8 cellular contexts compared by ENCODE assay signal in genomic region chr17:50542795-50543774, GRCh38. TPM values are rescaled to one million over a fixed set of nuclear protein-coding genes. Genes with fewer than 3 reads are reported as not detected.
A peak's percentile ranks its signal among the peaks of the same experiment; 100 is the strongest.
DNase-seq lines count a peak whose midpoint lies in the region; ATAC-seq and TF ChIP-seq lines count a peak whose summit lies in the region.

No MANE protein-coding gene starts in this region.

- TSS peak; percentile 22 for BruUV-seq in mammary epithelial cell (replicated peaks; lab: Mats Ljungman, UMichigan)

- peak overlapping the region; percentile 80 to 89 (median 86) for H3K4me3 Mint-ChIP-seq in CD4-positive, alpha-beta memory T cell

- no peak overlapping the region for H2AFZ ChIP-seq in mammary epithelial cell (ENCODE audit: low read depth, low read length)

- intact Hi-C loops in CD4-positive, alpha-beta memory T cell (cut with micrococcal nuclease), result loop anchor here (1.0 to 5.0 kb wide), 3 partner anchors 36 to 164 kb away; partner anchors contain the start of genes ANKRD40, MYCBPAP and RSAD1
- intact Hi-C loops in mammary epithelial cell (cut with micrococcal nuclease), result no loop called here

- CTCF ChIA-PET in CD4-positive, alpha-beta memory T cell (lab: Charles Lee; ENCODE audit: partially characterized antibody), result interaction anchor here (0.8 to 1.2 kb wide), 4 partner anchors 42 to 85 kb away, joined by 3 to 7 read pairs (median 4); partner anchors contain the start of gene RSAD1
- CTCF ChIA-PET in mammary epithelial cell (lab: Charles Lee; ENCODE audit: low non-redundant PET), result no interaction called here

- H3K4me1 ChIP-seq in CD4-positive, alpha-beta memory T cell (ENCODE audit: insufficient read depth, low read length), result peaks cover 26% of the 10 kb centered on the region
- peaks cover 60% of the 10 kb centered on the region for H3K4me1 ChIP-seq in mammary epithelial cell (ENCODE audit: insufficient read depth, low read length)
- H3K4me1 ChIP-seq in muscle layer of colon (ENCODE audit: insufficient read depth, low read length), result peaks cover 29% of the 10 kb centered on the region

- peak overlapping the region; percentile 71 for H3K4me2 ChIP-seq in mammary epithelial cell (ENCODE audit: insufficient read depth, low read depth, low read length)

- ATAC-seq in GM18867 (IDR thresholded peaks at IDR 0.05; ENCODE audit: unreplicated experiment) (no peak), HG03520 (IDR thresholded peaks at IDR 0.05; ENCODE audit: unreplicated experiment) (no peak)

- in situ Hi-C loops in mammary epithelial cell (cut with MboI; ENCODE audit: low sequenced_read_pairs in 2 of 2), result loop anchor here (10.0 kb wide), 2 partner anchors 152 to 302 kb away; no protein-coding TSS in a partner anchor

- DNase-seq in CD4-positive, alpha-beta memory T cell, result no peak
- DNase-seq in LoVo (ENCODE audit: low spot score), result peak; percentile 52
- DNase-seq in mammary epithelial cell, result no peak
- no peak for DNase-seq in NCI-H524 treated with DMSO at 0.1 percent for 48 hours (lab: John Stamatoyannopoulos, UW)
- no peak for DNase-seq in middle frontal gyrus (ENCODE audit: extremely low spot score, low spot score)

- no peaks in the 10 kb centered on the region for H4K20me1 ChIP-seq in mammary epithelial cell (ENCODE audit: insufficient read depth, low read length)

- no peak overlapping the region for H3K4me3 ChIP-seq in CD4-positive, alpha-beta memory T cell (ENCODE audit: low read length in 2 of 2)
- H3K4me3 ChIP-seq in mammary epithelial cell (replicated peaks in 1 of 3; ENCODE audit: insufficient read depth in 1 of 3, low read depth in 2 of 3, low read length in 3 of 3) (no peak overlapping the region), muscle layer of colon (ENCODE audit: low read depth in 1 of 2, low read length in 2 of 2) (peak overlapping the region in 1 of 2 donors; percentile 81)

- peaks cover 8 to 29% (median 20%) of the 10 kb centered on the region in 4 donors for H3K4me1 Mint-ChIP-seq in CD4-positive, alpha-beta memory T cell

- H3K9me3 ChIP-seq in CD4-positive, alpha-beta memory T cell (ENCODE audit: control insufficient read depth in 1 of 2, low read length in 2 of 2), result no peaks in the 10 kb centered on the region
- H3K9me3 ChIP-seq in mammary epithelial cell (replicated peaks; ENCODE audit: insufficient read depth, low read length), result no peaks in the 10 kb centered on the region
- H3K9me3 ChIP-seq in muscle layer of colon (ENCODE audit: low read length), result no peaks in the 10 kb centered on the region

- H3K79me2 ChIP-seq in mammary epithelial cell (ENCODE audit: insufficient read depth, low read length), result peaks cover 33% of the 10 kb centered on the region

- H3K36me3 ChIP-seq in CD4-positive, alpha-beta memory T cell (ENCODE audit: insufficient read depth, low read length), result no peaks in the 10 kb centered on the region
- H3K36me3 ChIP-seq in mammary epithelial cell (ENCODE audit: insufficient read depth, low read length), result peaks cover 21% of the 10 kb centered on the region
- no peaks in the 10 kb centered on the region for H3K36me3 ChIP-seq in muscle layer of colon (ENCODE audit: insufficient read depth, low read length)

- no peaks in the 10 kb centered on the region for H3K9me3 Mint-ChIP-seq in CD4-positive, alpha-beta memory T cell

- no peak for TF ChIP-seq CTCF in mammary epithelial cell (conservative IDR thresholded peaks at IDR 0.05 in 1 of 2, IDR thresholded peaks at IDR 0.05 in 1 of 2; ENCODE audit: extremely low read depth in 1 of 2, insufficient read depth in 1 of 2, low read depth in 1 of 2, low read length in 2 of 2)

- POLR2A ChIA-PET in CD4-positive, alpha-beta memory T cell (lab: Charles Lee; ENCODE audit: partially characterized antibody), result interaction anchor here (1.5 kb wide), 1 partner anchor 17 kb away, joined by 7 read pairs; no protein-coding TSS in a partner anchor

- H3K36me3 Mint-ChIP-seq in CD4-positive, alpha-beta memory T cell, result no peaks in the 10 kb centered on the region

- H3K27ac Mint-ChIP-seq in CD4-positive, alpha-beta memory T cell, result peak overlapping the region in 3 of 7 donors; percentile 17 to 88 (median 29)

- dilution Hi-C loops in mammary epithelial cell (cut with HindIII; ENCODE audit: low sequenced_read_pairs), result no loop called here

- H3K27me3 ChIP-seq in CD4-positive, alpha-beta memory T cell (ENCODE audit: insufficient read depth, low read length), result no peaks in the 10 kb centered on the region
- no peaks in the 10 kb centered on the region for H3K27me3 ChIP-seq in mammary epithelial cell (ENCODE audit: insufficient read depth, low read length)
- H3K27me3 ChIP-seq in muscle layer of colon (ENCODE audit: control insufficient read depth in 1 of 2, insufficient read depth in 2 of 2, low read length in 2 of 2), result no peaks in the 10 kb centered on the region

- no peak overlapping the region for H3K9ac ChIP-seq in mammary epithelial cell (ENCODE audit: insufficient read depth, low read length)
- H3K9ac ChIP-seq in muscle layer of colon (ENCODE audit: low read length), result peak overlapping the region; percentile 44

- H3K27me3 Mint-ChIP-seq in CD4-positive, alpha-beta memory T cell, result peaks cover 1 to 3% of the 10 kb centered on the region in 2 donors

- no peak overlapping the region for H3K27ac ChIP-seq in CD4-positive, alpha-beta memory T cell (ENCODE audit: low read depth, low read length)
- peak overlapping the region; percentile 3 for H3K27ac ChIP-seq in mammary epithelial cell (ENCODE audit: insufficient read depth, low read depth, low read length)
- no peak overlapping the region for H3K27ac ChIP-seq in muscle layer of colon (ENCODE audit: low read depth, low read length)

- 86% methylated on average over 15 of the region's 16 CpGs for WGBS in mammary epithelial cell (ENCODE audit: low coverage, missing lambda C conversion rate)

RNA-seq across cellular contexts. Expression of gene SPATA20, which starts 3.9 kb away (rescaled TPM):
- 10 to 100 TPM; 13.3 to 14.1 TPM for total RNA-seq in CD4-positive, alpha-beta memory T cell
- 1 to 10 TPM; 5.4 to 7.3 TPM for polyA plus RNA-seq in CD4-positive, alpha-beta memory T cell
- 10 to 100 TPM; 65.6 to 79.9 TPM for total RNA-seq in mammary epithelial cell
- 28.9 TPM for polyA plus RNA-seq in mammary epithelial cell
- polyA minus RNA-seq in mammary epithelial cell, result 24.6 TPM

RNA-seq across cellular contexts. Expression of gene EPN3, which starts 10.6 kb away (rescaled TPM):
- total RNA-seq in CD4-positive, alpha-beta memory T cell, result not detected
- polyA plus RNA-seq in CD4-positive, alpha-beta memory T cell, result not detected
- 10 to 100 TPM; 12.2 to 70.7 TPM for total RNA-seq in mammary epithelial cell
- polyA plus RNA-seq in mammary epithelial cell, result 101 TPM
- 151 TPM for polyA minus RNA-seq in mammary epithelial cell

RNA-seq across cellular contexts. Expression of gene CACNA1G, which starts 17.4 kb away (rescaled TPM):
- not detected for total RNA-seq in CD4-positive, alpha-beta memory T cell
- not detected for polyA plus RNA-seq in CD4-positive, alpha-beta memory T cell
- total RNA-seq in mammary epithelial cell, result under 1 TPM in 1 of 2 donors, not detected in 1; 0.09 TPM
- polyA plus RNA-seq in mammary epithelial cell, result 0.03 TPM
- not detected for polyA minus RNA-seq in mammary epithelial cell

RNA-seq across cellular contexts. Expression of gene MYCBPAP, which starts 34.8 kb away (rescaled TPM):
- total RNA-seq in CD4-positive, alpha-beta memory T cell, result 1 to 10 TPM; 5.3 to 6.8 TPM
- polyA plus RNA-seq in CD4-positive, alpha-beta memory T cell, result under 1 TPM in 1 of 2 donors, not detected in 1; 0.24 TPM
- 1 to 10 TPM in 1 of 2 donors, under 1 TPM in 1; 0.50 to 9.6 TPM for total RNA-seq in mammary epithelial cell
- 4.5 TPM for polyA plus RNA-seq in mammary epithelial cell
- not detected for polyA minus RNA-seq in mammary epithelial cell

Comparison
In these comparisons a context has a peak if more than half of its experiments do, and no peak if none do; other contexts are left out.
1. RNA of gene SPATA20, which starts 3.9 kb away (total RNA-seq): 65.6 to 79.9 TPM in mammary epithelial cell; 13.3 to 14.1 TPM in CD4-positive, alpha-beta memory T cell; every median in the first group is over 4 times any median in the second.
2. RNA of gene EPN3, which starts 10.6 kb away (total RNA-seq): 12.2 to 70.7 TPM in mammary epithelial cell; not detected in CD4-positive, alpha-beta memory T cell; every median in the first group is over 10 times any median in the second.